In genomic region chr2:85436836-85437487, GRCh38 we compare ENCODE assay signal across 8 cellular contexts. TPM values are rescaled to one million over a fixed set of nuclear protein-coding genes. Genes with fewer than 3 reads are reported as not detected.
DNase-seq lines count a peak whose midpoint lies in the region; ATAC-seq and TF ChIP-seq lines count a peak whose summit lies in the region.

No MANE protein-coding gene starts in this region.

- ATAC-seq in GM21737 (IDR thresholded peaks at IDR 0.05; ENCODE audit: unreplicated experiment) = no peak

- H3K4me1 ChIP-seq in ES-I3 (ENCODE audit: insufficient read depth, low read length) (peaks cover 27% of the 10 kb centered on the region), duodenal mucosa (ENCODE audit: control insufficient read depth in 1 of 2, insufficient read depth in 2 of 2, low read length in 2 of 2) (peaks cover 29 to 39% of the 10 kb centered on the region in 2 donors), parathyroid adenoma (peaks cover 54% of the 10 kb centered on the region)

- intact Hi-C loops in posterior vena cava (cut with DNase I) = no loop called here

- H3K27ac ChIP-seq in duodenal mucosa (ENCODE audit: low read depth, low read length) (peak overlapping the region; percentile 86), parathyroid adenoma (peak overlapping the region; percentile 76)

- peak overlapping the region; percentile 86 for H2AFZ ChIP-seq in parathyroid adenoma

- H3K9me3 ChIP-seq in ES-I3 (ENCODE audit: control insufficient read depth, insufficient read depth, low read length) (no peaks in the 10 kb centered on the region), duodenal mucosa (ENCODE audit: control insufficient read depth in 1 of 2, low read length in 2 of 2) (no peaks in the 10 kb centered on the region), parathyroid adenoma (ENCODE audit: control insufficient read depth, low read length) (no peaks in the 10 kb centered on the region)

- H3K79me2 ChIP-seq in parathyroid adenoma = no peaks in the 10 kb centered on the region

- H3K9ac ChIP-seq in ES-I3 (ENCODE audit: low read depth, low read length) (peak overlapping the region; percentile 64), duodenal mucosa (ENCODE audit: low read depth in 1 of 2, low read length in 2 of 2) (peak overlapping the region in 1 of 2 donors; percentile 34), parathyroid adenoma (peak overlapping the region; percentile 25)

- no peaks in the 10 kb centered on the region for H3K27me3 ChIP-seq in duodenal mucosa (ENCODE audit: control insufficient read depth in 1 of 2, insufficient read depth in 2 of 2, low read length in 2 of 2)
- H3K27me3 ChIP-seq in parathyroid adenoma (ENCODE audit: control insufficient read depth, insufficient read depth, low read length) = no peaks in the 10 kb centered on the region

- no peak for TF ChIP-seq CTCF in parathyroid adenoma (IDR thresholded peaks at IDR 0.05)

- peak; percentile 48 for DNase-seq in LHCN-M2 (ENCODE audit: low read depth)
- DNase-seq in CD1c-positive myeloid dendritic cell (ENCODE audit: extremely low spot score) = no peak
- no peak for DNase-seq in posterior vena cava (ENCODE audit: low spot score)
- no peak for DNase-seq in ureter (ENCODE audit: low spot score)

- H3K36me3 ChIP-seq in ES-I3 (ENCODE audit: insufficient read depth, low read length) = no peaks in the 10 kb centered on the region
- H3K36me3 ChIP-seq in duodenal mucosa (ENCODE audit: control insufficient read depth in 1 of 2, insufficient read depth in 2 of 2, low read length in 2 of 2) = no peaks in the 10 kb centered on the region
- H3K36me3 ChIP-seq in parathyroid adenoma (ENCODE audit: control insufficient read depth, insufficient read depth, low read length) = no peaks in the 10 kb centered on the region

- no peak overlapping the region for H3K4me3 ChIP-seq in duodenal mucosa (ENCODE audit: low read depth in 1 of 2, low read length in 2 of 2)
- no peak overlapping the region for H3K4me3 ChIP-seq in parathyroid adenoma (ENCODE audit: low read depth, low read length)

- peak overlapping the region; percentile 64 for H3K4me2 ChIP-seq in parathyroid adenoma (ENCODE audit: low read length)

RNA-seq across cellular contexts. Expression of gene SH2D6, which starts 18.4 kb away (rescaled TPM):
- 5.9 and 8.0 TPM in 2 replicates for total RNA-seq in LHCN-M2 (2014; rRNA removed)
- 6.4 TPM for polyA plus RNA-seq in LHCN-M2 (2012)
- total RNA-seq in posterior vena cava = not detected
- 0.75 TPM for total RNA-seq in ureter

RNA-seq across cellular contexts. Expression of gene CAPG, which starts 26.8 kb away (rescaled TPM):
- 156 and 172 TPM in 2 replicates for total RNA-seq in LHCN-M2 (2014; rRNA removed)
- polyA plus RNA-seq in LHCN-M2 (2012) = 118 TPM
- total RNA-seq in posterior vena cava = 10 to 100 TPM; 56.6 to 72.1 TPM
- total RNA-seq in ureter = 298 TPM
